Comparison of ENCODE assay signal across 8 cellular contexts in genomic region chr2:222859786-222860726, GRCh38. TPM values are rescaled to one million over a fixed set of nuclear protein-coding genes. Genes with fewer than 3 reads are reported as not detected.
A peak's percentile ranks its signal among the peaks of the same experiment; 100 is the strongest.
DNase-seq lines count a peak whose midpoint lies in the region; FAIRE-seq and TF ChIP-seq lines count a peak whose summit lies in the region.

No MANE protein-coding gene starts in this region.

- H3K9me1 ChIP-seq in endothelial cell of umbilical vein (replicated peaks; ENCODE audit: control insufficient read depth, extremely low read depth, insufficient read depth, low read length) = no peaks in the 10 kb centered on the region

- TF ChIP-seq POLR2A in endothelial cell of umbilical vein (IDR thresholded peaks at IDR 0.05; ENCODE audit: low read depth, low read length) = no peak

- H3K27ac ChIP-seq in endothelial cell of umbilical vein (ENCODE audit: insufficient read depth, low read depth, low read length) = peak overlapping the region; percentile 0

- intact Hi-C loops in endothelial cell of umbilical vein (cut with micrococcal nuclease) = loop anchor here (1.0 to 2.0 kb wide), 8 partner anchors 18 to 205 kb away; no protein-coding TSS in a partner anchor

- no peaks in the 10 kb centered on the region for H3K27me3 ChIP-seq in endothelial cell of umbilical vein (ENCODE audit: control insufficient read depth in 2 of 2, insufficient read depth in 2 of 2, low read length in 2 of 2)

- POLR2A ChIA-PET in endothelial cell of umbilical vein (lab: Charles Lee) = interaction anchor here (0.6 to 1.1 kb wide), 3 partner anchors 16 to 151 kb away, joined by 3 to 6 read pairs (median 6); no protein-coding TSS in a partner anchor

- H3K4me1 ChIP-seq in endothelial cell of umbilical vein (ENCODE audit: control insufficient read depth, extremely low read depth, insufficient read depth, low read length) = peaks cover 38% of the 10 kb centered on the region

- H3K4me2 ChIP-seq in endothelial cell of umbilical vein (ENCODE audit: insufficient read depth, low read length) = peak overlapping the region; percentile 81

- no TSS peak for BruUV-seq in endothelial cell of umbilical vein (replicated peaks; lab: Mats Ljungman, UMichigan)

- CTCF ChIA-PET in endothelial cell of umbilical vein (lab: Charles Lee) = interaction anchor here (0.7 to 7.0 kb wide), 8 partner anchors 16 to 152 kb away, joined by 3 to 79 read pairs (median 6); no protein-coding TSS in a partner anchor

- peak overlapping the region; percentile 3 for H2AFZ ChIP-seq in endothelial cell of umbilical vein (ENCODE audit: low read depth, low read length)

- FAIRE-seq in endothelial cell of umbilical vein (lab: Jason Lieb, UNC) (peak; percentile 26), urothelium cell line (lab: Jason Lieb, UNC) (no peak)

- H3K9me3 ChIP-seq in endothelial cell of umbilical vein (replicated peaks; ENCODE audit: control insufficient read depth, insufficient read depth, low read length) = no peaks in the 10 kb centered on the region

- dilution Hi-C loops in endothelial cell of umbilical vein (cut with MboI; ENCODE audit: extremely low pct_ligation_motif_present, low sequenced_read_pairs) = no loop called here

- H3K9ac ChIP-seq in endothelial cell of umbilical vein (replicated peaks; ENCODE audit: extremely low read depth, insufficient read depth, low read length) = no peak overlapping the region

- peak; percentile 61 for DNase-seq in ACHN
- DNase-seq in RKO (ENCODE audit: low spot score) = peak; percentile 25
- DNase-seq in endothelial cell of umbilical vein (ENCODE audit: low read depth, low spot score) = peak; percentile 80
- peak; percentile 53 for DNase-seq in midbrain (lab: John Stamatoyannopoulos, UW)
- DNase-seq in urothelium cell line (ENCODE audit: low spot score) = peak; percentile 72
- no peak for DNase-seq in GM19240 (ENCODE audit: insufficient read length, low spot score)
- DNase-seq in GOT3 (lab: John Stamatoyannopoulos, UW) = no peak

- in situ Hi-C loops in ACHN (cut with HindIII; ENCODE audit: low pct_ligation_motif_present, low pct_unique_long_range_greater_than_20kb, low sequenced_read_pairs) = no loop called here

- H3K36me3 ChIP-seq in endothelial cell of umbilical vein (ENCODE audit: control insufficient read depth in 2 of 2, extremely low read depth in 1 of 2, insufficient read depth in 2 of 2, low read length in 2 of 2) = no peaks in the 10 kb centered on the region

- peaks cover 13% of the 10 kb centered on the region for H4K20me1 ChIP-seq in endothelial cell of umbilical vein (replicated peaks; ENCODE audit: control insufficient read depth, extremely low read depth, insufficient read depth, low read length)

- TF ChIP-seq CTCF in GM12875 (IDR thresholded peaks at IDR 0.05; ENCODE audit: borderline replicate concordance, insufficient read depth, low read depth, low read length) = no peak
- no peak for TF ChIP-seq CTCF in endothelial cell of umbilical vein (IDR thresholded peaks at IDR 0.05; ENCODE audit: extremely low read depth in 1 of 2, insufficient read depth in 1 of 2, low read depth in 1 of 2, low read length in 2 of 2)

- peak overlapping the region; percentile 39 for H3K4me3 ChIP-seq in GM12875 (ENCODE audit: low read depth, low read length)
- H3K4me3 ChIP-seq in endothelial cell of umbilical vein (replicated peaks in 1 of 3; ENCODE audit: insufficient read depth in 1 of 3, low read depth in 1 of 3, low read length in 3 of 3) = peak overlapping the region in 2 of 3 experiments; percentile 37 to 72

- peaks cover 42% of the 10 kb centered on the region for H3K79me2 ChIP-seq in endothelial cell of umbilical vein (ENCODE audit: control insufficient read depth, insufficient read depth, low read length)

TF ChIP-seq in endothelial cell of umbilical vein, 7 proteins besides CTCF, POLR2A, EP300 and RAD21:
- TF ChIP-seq EZH2 (IDR thresholded peaks at IDR 0.05; ENCODE audit: borderline replicate concordance, low read depth, low read length, severe bottlenecking) (no peak), GATA2 (IDR thresholded peaks at IDR 0.05; ENCODE audit: insufficient read depth, insufficient read length, low read depth, low read length) (peak; percentile 20)

RNA-seq across cellular contexts. Expression of gene ACSL3, which starts 0.8 kb away (rescaled TPM):
- 139 and 142 TPM in 2 replicates for total RNA-seq in endothelial cell of umbilical vein
- 41.5 and 58.7 TPM in 2 replicates for polyA plus RNA-seq in endothelial cell of umbilical vein
- 41.7 and 45.9 TPM in 2 replicates for polyA plus RNA-seq in endothelial cell of umbilical vein (2011; cell fraction: cytosol; rRNA removed)
- 45.1 and 51.4 TPM in 2 replicates for polyA plus RNA-seq in endothelial cell of umbilical vein (2011; cell fraction: nucleus; rRNA removed)
- 86.6 and 98.4 TPM in 2 replicates for polyA plus RNA-seq in endothelial cell of umbilical vein (2012)
- polyA minus RNA-seq in endothelial cell of umbilical vein = 167 and 172 TPM in 2 replicates
- polyA minus RNA-seq in endothelial cell of umbilical vein (2011; cell fraction: cytosol; rRNA and poly(A)+ RNA removed) = 43.2 TPM
- polyA minus RNA-seq in endothelial cell of umbilical vein (2011; cell fraction: nucleus; rRNA and poly(A)+ RNA removed) = 79.5 and 85.9 TPM in 2 replicates

Comparison
In these comparisons a context has a peak if more than half of its experiments do, and no peak if none do; other contexts are left out.
1. DNase-seq: peak in ACHN (single experiment), RKO (single experiment), endothelial cell of umbilical vein (single experiment), midbrain (single experiment) and urothelium cell line (single experiment); none in GM19240 (single experiment) and GOT3 (single experiment).